Comparison of ENCODE assay signal across 11 cellular contexts in the genomic region with DNA sequence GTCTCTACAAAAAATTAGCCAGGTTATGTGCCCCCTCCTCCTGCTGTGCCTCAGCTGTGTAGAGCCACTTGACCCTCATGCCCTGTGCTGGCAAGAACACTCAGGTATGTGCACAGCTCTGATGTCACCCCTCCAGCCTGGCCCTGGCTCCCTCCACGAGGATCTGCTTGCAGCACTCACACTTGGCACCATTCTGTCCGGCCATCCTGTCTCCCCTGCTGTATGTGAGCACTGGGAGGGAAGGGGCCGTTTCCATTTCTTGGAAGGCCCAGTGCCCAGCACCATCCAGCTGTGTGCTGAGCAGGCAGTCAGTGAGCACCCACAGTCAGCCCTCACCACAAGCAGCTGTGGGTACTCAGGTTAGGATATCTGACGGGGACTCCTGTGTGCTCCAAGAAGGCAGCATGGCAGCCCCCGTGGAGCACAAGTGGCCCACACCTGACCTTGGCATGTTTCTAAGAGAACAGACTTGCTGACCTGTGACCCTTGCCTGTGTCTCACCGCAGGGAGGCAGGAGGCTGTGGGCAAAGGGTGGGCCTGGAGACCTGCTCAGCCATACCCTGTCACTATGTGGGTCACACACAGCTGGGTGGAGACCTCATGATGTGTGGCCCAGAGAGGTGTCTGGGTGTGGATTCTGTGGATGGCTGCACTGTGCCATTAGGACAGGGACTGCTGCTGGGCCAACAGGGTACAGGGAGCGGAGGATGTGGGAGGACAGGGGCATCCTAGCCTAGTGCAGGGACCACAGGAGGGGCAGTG. TPM values are rescaled to one million over a fixed set of nuclear protein-coding genes. Genes with fewer than 3 reads are reported as not detected.
DNase-seq lines count a peak whose midpoint lies in the region; ATAC-seq and TF ChIP-seq lines count a peak whose summit lies in the region.
"Had no signal": no experiment of that assay in that cellular context is flagged by ENCODE, and none has a peak within 500 bp of the region (broad histone marks: within the 10 kb centered on the region; RNA-seq: fewer than 3 reads in every experiment).

No MANE protein-coding gene starts in this region.

- H4K8ac ChIP-seq in neuronal stem cell (ENCODE audit: low read depth, low read length) = no peak overlapping the region

- ATAC-seq in HG03571 (IDR thresholded peaks at IDR 0.05; ENCODE audit: unreplicated experiment) = no peak

- no peak overlapping the region for H3K4me3 Mint-ChIP-seq in endodermal cell

- H2AK5ac ChIP-seq in neuronal stem cell (ENCODE audit: low read depth, low read length) = no peak overlapping the region

- H3K14ac ChIP-seq in neuronal stem cell (ENCODE audit: low read length) = no peak overlapping the region

- H2BK15ac ChIP-seq in neuronal stem cell (ENCODE audit: low read length) = no peak overlapping the region

- 96 to 100% methylated on average over 4 to 7 of the region's 7 CpGs for WGBS in endodermal cell (ENCODE audit: insufficient coverage in 1 of 2, insufficient read length in 1 of 2), 2 experiments
- no CpG with 5 or more reads among the region's 7 CpGs for WGBS in neuronal stem cell (ENCODE audit: extremely low coverage in 2 of 2, insufficient read length in 2 of 2, insufficient replicate concordance in 1 of 2), 2 donors

- H3K36me3 Mint-ChIP-seq in endodermal cell (ENCODE audit: low read depth) = peaks cover 29% of the 10 kb centered on the region

- H2AFZ ChIP-seq in neuronal stem cell (ENCODE audit: low read length) = no peak overlapping the region

- no peak overlapping the region for H2BK120ac ChIP-seq in neuronal stem cell (ENCODE audit: low read depth, low read length)

- H3K4me2 ChIP-seq in BLaER1 treated with 17β-estradiol and CSF1 and Interleukin-3, amounts not matched to agents 10 nM and 100 nM = peak overlapping the region; percentile 5 to 63 (median 39); a peak in 14 of 22 replicates
- no peak overlapping the region for H3K4me2 ChIP-seq in neuronal stem cell (ENCODE audit: insufficient read depth, low read length, poor library complexity, severe bottlenecking)

- H3K4ac ChIP-seq in neuronal stem cell (ENCODE audit: low read length) = no peak overlapping the region

- peaks cover 4% of the 10 kb centered on the region for H3K4me1 Mint-ChIP-seq in endodermal cell

- H4K20me1 ChIP-seq in BLaER1 treated with 17β-estradiol and CSF1 and Interleukin-3, amounts not matched to agents 10 nM and 100 nM = peaks cover 67 to 100% (median 96%) of the 10 kb centered on the region in 11 experiments

- H4K91ac ChIP-seq in neuronal stem cell (ENCODE audit: low read depth, low read length, poor library complexity) = no peak overlapping the region

- H2BK5ac ChIP-seq in neuronal stem cell (ENCODE audit: low read length) = peak overlapping the region; percentile 83

- peaks cover 7 to 68% (median 35%) of the 10 kb centered on the region in 11 experiments; a peak in 18 of 22 replicates for H3K36me3 ChIP-seq in BLaER1 treated with 17β-estradiol and CSF1 and Interleukin-3, amounts not matched to agents 10 nM and 100 nM
- H3K36me3 ChIP-seq in endodermal cell (ENCODE audit: control insufficient read depth, insufficient read depth, low read length) (peaks cover 14% of the 10 kb centered on the region), neuronal stem cell (replicated peaks in 1 of 2; ENCODE audit: control insufficient read depth in 2 of 2, insufficient read depth in 2 of 2, low read length in 2 of 2) (peaks cover 3 to 7% of the 10 kb centered on the region in 2 donors)

- peak overlapping the region; percentile 5 for H3K18ac ChIP-seq in neuronal stem cell (ENCODE audit: low read length)

- no peaks in the 10 kb centered on the region for H3K27me3 ChIP-seq in BLaER1 treated with 17β-estradiol and CSF1 and Interleukin-3, amounts not matched to agents 10 nM and 100 nM
- H3K27me3 ChIP-seq in endodermal cell (ENCODE audit: control insufficient read depth, insufficient read depth, low read length, poor library complexity, severe bottlenecking) (no peaks in the 10 kb centered on the region), neuronal stem cell (ENCODE audit: control insufficient read depth in 3 of 3, insufficient read depth in 3 of 3, low read depth in 1 of 3, low read length in 3 of 3) (no peaks in the 10 kb centered on the region)

- no peaks in the 10 kb centered on the region for H3K27me3 Mint-ChIP-seq in endodermal cell (ENCODE audit: insufficient read depth)

- no peak overlapping the region for H3K4me3 ChIP-seq in BLaER1 treated with 17β-estradiol and CSF1 and Interleukin-3, amounts not matched to agents 10 nM and 100 nM
- H3K4me3 ChIP-seq in endodermal cell (ENCODE audit: low read length) (no peak overlapping the region), neuronal stem cell (ENCODE audit: low read length in 2 of 2) (no peak overlapping the region)

- no peak overlapping the region for H2BK12ac ChIP-seq in neuronal stem cell (ENCODE audit: low read length)

- peaks cover 30 to 92% (median 56%) of the 10 kb centered on the region in 10 experiments for H3K4me1 ChIP-seq in BLaER1 treated with 17β-estradiol and CSF1 and Interleukin-3, amounts not matched to agents 10 nM and 100 nM
- H3K4me1 ChIP-seq in endodermal cell (ENCODE audit: control insufficient read depth, insufficient read depth, low read length) (no peaks in the 10 kb centered on the region), neuronal stem cell (ENCODE audit: control insufficient read depth in 2 of 2, insufficient read depth in 1 of 2, low read depth in 1 of 2, low read length in 2 of 2) (peaks cover 0 to 5% of the 10 kb centered on the region in 2 donors)

- H3K27ac Mint-ChIP-seq in endodermal cell = peak overlapping the region; percentile 59

- peaks cover 26% of the 10 kb centered on the region for H3K9me3 Mint-ChIP-seq in endodermal cell

- H3K27ac ChIP-seq in BLaER1 treated with 17β-estradiol and CSF1 and Interleukin-3, amounts not matched to agents 10 nM and 100 nM = peak overlapping the region in 6 of 11 experiments; percentile 9 to 50 (median 28); a peak in 8 of 22 replicates
- H3K27ac ChIP-seq in endodermal cell (ENCODE audit: low read depth, low read length) (no peak overlapping the region), neuronal stem cell (replicated peaks; ENCODE audit: low read length) (no peak overlapping the region)

- DNase-seq in NCI-H2029 (lab: John Stamatoyannopoulos, UW) = peak; percentile 72
- no peak for DNase-seq in endodermal cell
- no peak for DNase-seq in neuronal stem cell (ENCODE audit: low spot score)
- DNase-seq in AG08395 (ENCODE audit: low spot score) = no peak
- DNase-seq in central memory CD4-positive, alpha-beta T cell = no peak
- DNase-seq in stimulated activated CD4-positive, alpha-beta T cell treated with anti-CD3 and anti-CD28 coated beads, Interleukin-4, amount 100 ng/mL, for 24 hours = no peak
- DNase-seq: foreskin fibroblast, islet precursor cell, NCI-H524 had no signal

- no peak overlapping the region for H3K9ac ChIP-seq in BLaER1 treated with 17β-estradiol and CSF1 and Interleukin-3, amounts not matched to agents 10 nM and 100 nM
- H3K9ac ChIP-seq in endodermal cell (ENCODE audit: extremely low read depth, low read length, poor library complexity, severe bottlenecking) = no peak overlapping the region
- H3K9ac ChIP-seq in neuronal stem cell (ENCODE audit: low read depth, low read length, poor library complexity) = no peak overlapping the region

- no peak for TF ChIP-seq CTCF in endodermal cell (conservative IDR thresholded peaks at IDR 0.05)

- H3K9me3 ChIP-seq in BLaER1 treated with 17β-estradiol and CSF1 and Interleukin-3, amounts not matched to agents 10 nM and 100 nM (replicated peaks in 1 of 11) = peaks cover 5 to 67% (median 48%) of the 10 kb centered on the region in 11 experiments; a peak in 21 of 22 replicates
- peaks cover 16% of the 10 kb centered on the region for H3K9me3 ChIP-seq in endodermal cell (ENCODE audit: control insufficient read depth, low read length)
- H3K9me3 ChIP-seq in neuronal stem cell (replicated peaks in 1 of 2; ENCODE audit: control insufficient read depth in 2 of 2, insufficient read depth in 1 of 2, low read depth in 1 of 2, low read length in 2 of 2) = peaks cover 0 to 13% of the 10 kb centered on the region in 2 donors

- H3K79me1 ChIP-seq in neuronal stem cell (ENCODE audit: low read depth, low read length) = peaks cover 10% of the 10 kb centered on the region

- peak overlapping the region; percentile 58 for H3K23ac ChIP-seq in neuronal stem cell (ENCODE audit: low read depth, low read length, poor library complexity)

RNA-seq across cellular contexts. Expression of gene USP34, which starts 31.5 kb away (rescaled TPM):
- total RNA-seq in endodermal cell = 100 to 1,000 TPM; 105 to 120 TPM
- 66.8 TPM for polyA plus RNA-seq in endodermal cell (2013, experiment 1 of 2)
- polyA plus RNA-seq in endodermal cell (2013, experiment 2 of 2) = 68.2 TPM
- polyA plus RNA-seq in neuronal stem cell (2013, experiment 1 of 2) = 40.9 TPM
- polyA plus RNA-seq in neuronal stem cell (2013, experiment 2 of 2) = 40.8 TPM

Comparison
In these comparisons a context has a peak if more than half of its experiments do, and no peak if none do; other contexts are left out.
1. H3K27ac ChIP-seq: peak in BLaER1 treated with 17β-estradiol and CSF1 and Interleukin-3, amounts not matched to agents 10 nM and 100 nM (6 of 11); none in endodermal cell (single experiment) and neuronal stem cell (single experiment).